In the genomic region with DNA sequence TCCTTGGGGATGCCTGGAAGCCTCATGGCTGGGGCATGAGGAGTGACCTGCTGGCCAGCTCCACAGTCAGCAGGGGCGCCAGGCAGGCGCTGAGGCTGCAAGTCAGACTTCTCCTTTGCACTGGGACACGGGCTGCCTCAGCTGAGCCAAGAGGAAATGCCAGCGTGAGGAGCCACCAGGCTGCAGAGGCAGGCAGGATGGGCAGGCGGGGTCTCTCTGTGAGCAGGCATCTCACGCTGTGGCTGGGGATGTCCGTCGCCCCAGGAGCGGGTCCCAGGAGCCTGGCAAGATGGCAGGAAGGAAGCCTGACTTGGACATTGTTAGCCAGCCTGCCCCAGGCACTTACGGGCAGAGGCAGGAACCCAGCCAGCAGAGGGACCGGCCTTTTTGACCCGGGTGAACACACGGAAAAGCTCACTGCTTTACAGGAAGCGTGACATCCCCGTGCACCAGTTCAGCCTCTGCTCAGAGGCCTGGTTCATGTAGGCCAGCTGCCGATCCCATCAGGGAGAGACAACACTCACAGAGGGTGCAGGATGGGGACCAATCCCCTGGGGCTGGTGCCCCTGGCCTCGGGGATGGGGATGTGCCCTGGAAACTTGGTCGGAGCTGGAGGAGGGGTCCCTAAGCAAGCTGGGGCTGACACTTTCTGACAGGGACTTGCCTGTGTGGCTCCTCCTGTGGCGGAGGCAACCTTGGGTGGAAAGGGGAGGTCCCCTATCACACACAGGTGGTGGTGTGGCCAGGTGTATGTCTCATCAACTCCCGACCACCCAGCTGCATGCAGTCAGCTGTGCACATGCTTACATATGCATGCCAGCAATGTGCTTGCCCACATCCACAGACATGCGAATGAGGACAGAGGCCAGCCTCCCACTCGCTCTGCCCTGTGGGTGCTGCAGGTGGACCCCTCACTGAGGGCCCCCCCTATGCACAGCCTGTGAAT, we compare ENCODE assay signal across 8 cellular contexts. TPM values are rescaled to one million over a fixed set of nuclear protein-coding genes. Genes with fewer than 3 reads are reported as not detected.
DNase-seq lines count a peak whose midpoint lies in the region; ATAC-seq, FAIRE-seq and TF ChIP-seq lines count a peak whose summit lies in the region.

No MANE protein-coding gene starts in this region.

- H3K9me1 ChIP-seq in keratinocyte (ENCODE audit: control insufficient read depth, extremely low read depth, insufficient read depth, low read length): peaks cover 2% of the 10 kb centered on the region

- no peak overlapping the region for H3K9ac ChIP-seq in keratinocyte (ENCODE audit: control insufficient read depth, extremely low read depth, insufficient read depth, low read length)

- no peak for DNase-seq in activated T-cell treated with anti-CD3 and anti-CD28 coated beads, Interleukin-2, amount 50 U/mL, for 4 hours
- no peak for DNase-seq in activated T-cell treated with anti-CD3 and anti-CD28 coated beads, Interleukin-2, amount 50 U/mL, for 48 hours
- DNase-seq in ascending aorta (ENCODE audit: low spot score in 2 of 2): peak in 1 of 2 donors; percentile 87
- DNase-seq in keratinocyte (ENCODE audit: low read depth, low spot score): no peak
- no peak for DNase-seq in transverse colon
- DNase-seq in middle frontal gyrus (ENCODE audit: extremely low spot score, low spot score): no peak
- no peak for DNase-seq in stimulated activated CD4-positive, alpha-beta T cell treated with anti-CD3 and anti-CD28 coated beads, Interleukin-2, amount 100 ng/mL, for 24 hours
- DNase-seq in progenitor cell of endocrine pancreas (ENCODE audit: low spot score, unreplicated experiment): no peak

- no peaks in the 10 kb centered on the region for H3K9me3 ChIP-seq in ascending aorta
- no peaks in the 10 kb centered on the region for H3K9me3 ChIP-seq in keratinocyte (ENCODE audit: control insufficient read depth, low read depth, low read length)
- no peaks in the 10 kb centered on the region for H3K9me3 ChIP-seq in transverse colon

- H3K4me1 ChIP-seq in ascending aorta (peaks cover 11 to 21% of the 10 kb centered on the region in 2 donors), keratinocyte (ENCODE audit: control insufficient read depth, extremely low read depth, insufficient read depth, low read length) (peaks cover 36% of the 10 kb centered on the region), transverse colon (peaks cover 0 to 4% (median 0%) of the 10 kb centered on the region in 4 donors)

- H3K36me3 Mint-ChIP-seq in activated T-cell treated with anti-CD3 and anti-CD28 coated beads, Interleukin-2, amount 50 U/mL, for 4 hours (ENCODE audit: insufficient read depth): peaks cover 6% of the 10 kb centered on the region
- peaks cover 1% of the 10 kb centered on the region for H3K36me3 Mint-ChIP-seq in progenitor cell of endocrine pancreas (ENCODE audit: insufficient read depth)

- H3K9me3 Mint-ChIP-seq in activated T-cell treated with anti-CD3 and anti-CD28 coated beads, Interleukin-2, amount 50 U/mL, for 4 hours: no peaks in the 10 kb centered on the region
- no peaks in the 10 kb centered on the region for H3K9me3 Mint-ChIP-seq in progenitor cell of endocrine pancreas (ENCODE audit: low read depth)

- no peak for TF ChIP-seq POLR2A in transverse colon (IDR thresholded peaks at IDR 0.05)

- intact Hi-C loops in ascending aorta (cut with DNase I) (loop anchor here (5.0 kb wide), 1 partner anchor 33 kb away; no protein-coding TSS in a partner anchor), transverse colon (cut with DNase I; ENCODE audit: low total_unique reads) (no loop called here)

- no peaks in the 10 kb centered on the region for H3K79me2 ChIP-seq in keratinocyte (ENCODE audit: control insufficient read depth, insufficient read depth, low read length)

- peak overlapping the region; percentile 32 for H2AFZ ChIP-seq in keratinocyte (ENCODE audit: control insufficient read depth, low read length)

- peaks cover 0 to 4% of the 10 kb centered on the region in 2 donors for H3K36me3 ChIP-seq in ascending aorta
- peaks cover 1 to 7% of the 10 kb centered on the region in 2 experiments for H3K36me3 ChIP-seq in keratinocyte (ENCODE audit: control insufficient read depth in 2 of 2, extremely low read depth in 1 of 2, insufficient read depth in 2 of 2, low read length in 2 of 2)
- no peaks in the 10 kb centered on the region for H3K36me3 ChIP-seq in transverse colon

- H3K27me3 Mint-ChIP-seq in activated T-cell treated with anti-CD3 and anti-CD28 coated beads, Interleukin-2, amount 50 U/mL, for 4 hours (ENCODE audit: low read depth): no peaks in the 10 kb centered on the region
- no peaks in the 10 kb centered on the region for H3K27me3 Mint-ChIP-seq in progenitor cell of endocrine pancreas

- peak overlapping the region; percentile 70 to 84 for H3K27ac ChIP-seq in ascending aorta
- H3K27ac ChIP-seq in keratinocyte (ENCODE audit: control insufficient read depth, insufficient read depth, low read length): no peak overlapping the region
- peak overlapping the region in 3 of 4 donors; percentile 13 to 43 (median 14) for H3K27ac ChIP-seq in transverse colon

- H3K27me3 ChIP-seq in ascending aorta: no peaks in the 10 kb centered on the region
- no peaks in the 10 kb centered on the region for H3K27me3 ChIP-seq in keratinocyte (ENCODE audit: control insufficient read depth, extremely low read depth, insufficient read depth, low read length)
- H3K27me3 ChIP-seq in transverse colon: no peaks in the 10 kb centered on the region

- peaks cover 22% of the 10 kb centered on the region for H3K4me1 Mint-ChIP-seq in activated T-cell treated with anti-CD3 and anti-CD28 coated beads, Interleukin-2, amount 50 U/mL, for 4 hours (ENCODE audit: low read depth)
- peaks cover 16% of the 10 kb centered on the region for H3K4me1 Mint-ChIP-seq in progenitor cell of endocrine pancreas (ENCODE audit: low read depth)

- FAIRE-seq in keratinocyte (lab: Jason Lieb, UNC): peak; percentile 85

- dilution Hi-C loops in keratinocyte (cut with MboI; ENCODE audit: extremely low pct_ligation_motif_present, low sequenced_read_pairs): no loop called here

- peak overlapping the region; percentile 52 for H3K4me2 ChIP-seq in keratinocyte (ENCODE audit: control insufficient read depth, extremely low read depth, insufficient read depth, low read depth, low read length)

- H3K4me3 ChIP-seq in ascending aorta (peak overlapping the region in 1 of 2 donors; percentile 21), keratinocyte (ENCODE audit: control insufficient read depth in 2 of 3, extremely low read depth in 1 of 3, insufficient read depth in 2 of 3, low read depth in 1 of 3, low read length in 3 of 3) (no peak overlapping the region), transverse colon (no peak overlapping the region)

- ATAC-seq in activated T-cell treated with anti-CD3 and anti-CD28 coated beads, Interleukin-2, amount 50 U/mL, for 4 hours: peak; percentile 33 to 65

- H3K4me3 Mint-ChIP-seq in activated T-cell treated with anti-CD3 and anti-CD28 coated beads, Interleukin-2, amount 50 U/mL, for 4 hours: no peak overlapping the region
- no peak overlapping the region for H3K4me3 Mint-ChIP-seq in progenitor cell of endocrine pancreas (ENCODE audit: low read depth)

- in situ Hi-C loops in transverse colon (cut with MboI; ENCODE audit: low pct_ligation_motif_present in 1 of 4, low pct_unique_long_range_greater_than_20kb in 1 of 4, low sequenced_read_pairs in 3 of 4): no loop called here

- TF ChIP-seq CTCF in ascending aorta (IDR thresholded peaks at IDR 0.05) (peak in 1 of 3 experiments; percentile 10), keratinocyte (optimal IDR thresholded peaks at IDR 0.05 in 1 of 3, IDR thresholded peaks at IDR 0.05 in 1 of 3, conservative IDR thresholded peaks at IDR 0.05 in 1 of 3; ENCODE audit: extremely low read depth in 1 of 3, insufficient read depth in 2 of 3, low read length in 3 of 3) (peak in 1 of 3 experiments; percentile 28), transverse colon (IDR thresholded peaks at IDR 0.05) (no peak), progenitor cell of endocrine pancreas (IDR thresholded peaks at IDR 0.05; ENCODE audit: unreplicated experiment) (no peak)

- 72 to 90% methylated on average over 2 to 18 of the region's 22 CpGs for WGBS in transverse colon (ENCODE audit: low coverage in 1 of 2), 2 donors

- H4K20me1 ChIP-seq in keratinocyte (ENCODE audit: control insufficient read depth, extremely low read depth, insufficient read depth, low read length): no peaks in the 10 kb centered on the region

- no peak for TF ChIP-seq EP300 in transverse colon (IDR thresholded peaks at IDR 0.05; ENCODE audit: low read depth)

- no peak overlapping the region for H3K27ac Mint-ChIP-seq in progenitor cell of endocrine pancreas

RNA-seq across cellular contexts. Expression of a gene that starts 10.0 kb away (rescaled TPM):
- total RNA-seq in activated T-cell treated with anti-CD3 and anti-CD28 coated beads, Interleukin-2, amount 50 U/mL, for 4 hours: 10 to 100 TPM; 25.9 to 26.3 (median 26.0) TPM
- total RNA-seq in ascending aorta (7.9 TPM), transverse colon (1 to 10 TPM in 3 of 4 donors, under 1 TPM in 1; 0.80 to 4.8 (median 2.8) TPM), progenitor cell of endocrine pancreas (9.0 and 9.9 TPM in 2 replicates)
- polyA plus RNA-seq in keratinocyte: 2.0 to 4.1 TPM (median 2.4 TPM) in 3 replicates
- 5.8 TPM for polyA plus RNA-seq in keratinocyte (2011; ENCODE audit: low read depth)
- polyA plus RNA-seq in keratinocyte (2011; cell fraction: cytosol; rRNA removed): 1.2 and 2.9 TPM in 2 replicates
- polyA plus RNA-seq in keratinocyte (2011; cell fraction: nucleus; rRNA removed): 1.8 and 2.1 TPM in 2 replicates
- 7.2 and 8.4 TPM in 2 replicates for polyA plus RNA-seq in keratinocyte (2012; ENCODE audit: low replicate concordance)
- polyA minus RNA-seq in keratinocyte: 0.49 to 2.0 TPM (median 1.2 TPM) in 3 replicates
- polyA minus RNA-seq in keratinocyte (2011; cell fraction: cytosol; rRNA and poly(A)+ RNA removed): 11.3 TPM
- polyA minus RNA-seq in keratinocyte (2011; cell fraction: nucleus; rRNA and poly(A)+ RNA removed): 2.2 and 3.4 TPM in 2 replicates

RNA-seq across cellular contexts. Expression of a gene that starts 10.0 kb away (rescaled TPM):
- total RNA-seq in activated T-cell treated with anti-CD3 and anti-CD28 coated beads, Interleukin-2, amount 50 U/mL, for 4 hours: 10 to 100 TPM; 13.7 to 19.5 (median 14.5) TPM
- total RNA-seq in ascending aorta (8.8 TPM), transverse colon (10 to 100 TPM in 1 of 4 donors, 1 to 10 TPM in 3; 7.1 to 16.8 (median 7.8) TPM), progenitor cell of endocrine pancreas (27.2 and 27.4 TPM in 2 replicates)
- 12.9 to 23.4 TPM (median 18.2 TPM) in 3 replicates for polyA plus RNA-seq in keratinocyte
- polyA plus RNA-seq in keratinocyte (2011; ENCODE audit: low read depth): 6.1 TPM
- 9.3 and 14.5 TPM in 2 replicates for polyA plus RNA-seq in keratinocyte (2011; cell fraction: cytosol; rRNA removed)
- 32.8 and 44.8 TPM in 2 replicates for polyA plus RNA-seq in keratinocyte (2011; cell fraction: nucleus; rRNA removed)
- polyA plus RNA-seq in keratinocyte (2012; ENCODE audit: low replicate concordance): 16.5 and 19.8 TPM in 2 replicates
- polyA minus RNA-seq in keratinocyte: 26.9 to 120 TPM (median 32.7 TPM) in 3 replicates
- polyA minus RNA-seq in keratinocyte (2011; cell fraction: cytosol; rRNA and poly(A)+ RNA removed): 13.6 TPM
- 19.3 and 28.2 TPM in 2 replicates for polyA minus RNA-seq in keratinocyte (2011; cell fraction: nucleus; rRNA and poly(A)+ RNA removed)
